In the genomic region with DNA sequence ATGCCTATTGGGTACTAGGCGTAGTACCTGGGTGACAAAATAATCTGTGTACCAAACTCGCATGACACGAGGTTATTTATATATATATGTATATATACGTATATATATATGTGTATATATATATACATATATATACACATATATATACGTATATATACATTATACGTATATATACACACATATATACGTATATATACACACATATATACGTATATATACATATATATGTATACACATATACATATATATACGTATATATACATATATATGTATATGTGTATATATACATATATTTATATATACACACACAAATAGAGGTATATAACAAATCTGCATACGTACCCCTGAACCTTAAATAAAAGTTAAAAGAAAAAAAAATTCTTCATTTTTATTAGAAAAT, we compare ENCODE assay signal across 32 cellular contexts.
"Had no signal": no experiment of that assay in that cellular context is flagged by ENCODE, and none has a peak within 500 bp of the region (broad histone marks: within the 10 kb centered on the region; RNA-seq: fewer than 3 reads in every experiment).

No MANE protein-coding gene starts in this region.

- ATAC-seq: activated CD4-positive, alpha-beta T cell treated with anti-CD3 and anti-CD28 coated beads for 36 hours; activated CD8-positive, alpha-beta memory T cell treated with anti-CD3 and anti-CD28 coated beads, Interleukin-2, amount 10 ng/mL, durations not matched to agents 7 days and 5 days; activated CD8-positive, alpha-beta T cell treated with anti-CD3 and anti-CD28 coated beads, Interleukin-2, amount 10 ng/mL, durations not matched to agents 7 days and 5 days; foreskin keratinocyte; gastroesophageal sphincter; heart right ventricle; T-helper 17 cell had no signal

- H3K4me1 ChIP-seq: adrenal gland, breast epithelium, gastroesophageal sphincter had no signal

- H3K27ac ChIP-seq: adrenal gland, breast epithelium, cardiac muscle cell, coronary artery, dorsolateral prefrontal cortex, esophagus muscularis mucosa, foreskin keratinocyte, gastroesophageal sphincter, heart right ventricle, hepatocyte had no signal

- H3K4me3 ChIP-seq: adrenal gland, breast epithelium, cardiac muscle cell, coronary artery, dorsolateral prefrontal cortex, esophagus muscularis mucosa, gastroesophageal sphincter, heart right ventricle, hepatocyte had no signal

- H3K36me3 ChIP-seq: adrenal gland, breast epithelium, cardiac muscle cell, esophagus muscularis mucosa, gastroesophageal sphincter, heart right ventricle had no signal

- DNase-seq: activated CD4-positive, alpha-beta memory T cell treated with anti-CD3 and anti-CD28 coated beads for 36 hours; activated CD4-positive, alpha-beta T cell treated with anti-CD3 and anti-CD28 coated beads for 36 hours; activated CD4-positive, alpha-beta T cell treated with anti-CD3 and anti-CD28 coated beads, Interleukin-2, amount 10 ng/mL, durations not matched to agents 24 days and 14 days; activated CD4-positive, CD25-positive, alpha-beta regulatory T cell; activated CD4-positive, CD25-positive, alpha-beta regulatory T cell treated with anti-CD3 and anti-CD28 coated beads, Interleukin-2, amount 50 U/mL, for 72 hours; activated CD8-positive, alpha-beta memory T cell treated with anti-CD3 and anti-CD28 coated beads, Interleukin-2, amount 10 ng/mL, durations not matched to agents 7 days and 5 days; activated CD8-positive, alpha-beta memory T cell treated with anti-CD3 and anti-CD28 coated beads, Interleukin-2, amount 50 U/mL, for 4 hours; activated CD8-positive, alpha-beta T cell treated with anti-CD3 and anti-CD28 coated beads, Interleukin-2, amount 10 ng/mL, durations not matched to agents 7 days and 5 days; activated effector memory CD4-positive, alpha-beta T cell treated with anti-CD3 and anti-CD28 coated beads, Interleukin-2, amount 50 U/mL, for 16 hours; activated naive CD4-positive, alpha-beta T cell treated with anti-CD3 and anti-CD28 coated beads, Interleukin-2, amount 10 ng/mL, durations not matched to agents 7 days and 5 days; activated T-cell treated with anti-CD3 and anti-CD28 coated beads, Interleukin-2, amount 50 U/mL, for 1 hour; activated T-cell treated with anti-CD3 and anti-CD28 coated beads, Interleukin-2, amount 50 U/mL, for 48 hours; adrenal gland; amygdala; aorta; central memory CD4-positive, alpha-beta T cell; cerebellar nuclear complex; dorsolateral prefrontal cortex; effector memory CD4-positive, alpha-beta T cell; endodermal cell; erythroblast; foreskin keratinocyte; heart right ventricle; T-helper 1 cell; T-helper 17 cell; T1000 had no signal

- H3K27me3 ChIP-seq: adrenal gland, breast epithelium, cardiac muscle cell, dorsolateral prefrontal cortex, esophagus muscularis mucosa, foreskin keratinocyte, gastroesophageal sphincter, heart right ventricle, hepatocyte had no signal

- H3K9me3 ChIP-seq: adrenal gland, breast epithelium, esophagus muscularis mucosa, gastroesophageal sphincter, heart right ventricle had no signal
